In the genomic region with DNA sequence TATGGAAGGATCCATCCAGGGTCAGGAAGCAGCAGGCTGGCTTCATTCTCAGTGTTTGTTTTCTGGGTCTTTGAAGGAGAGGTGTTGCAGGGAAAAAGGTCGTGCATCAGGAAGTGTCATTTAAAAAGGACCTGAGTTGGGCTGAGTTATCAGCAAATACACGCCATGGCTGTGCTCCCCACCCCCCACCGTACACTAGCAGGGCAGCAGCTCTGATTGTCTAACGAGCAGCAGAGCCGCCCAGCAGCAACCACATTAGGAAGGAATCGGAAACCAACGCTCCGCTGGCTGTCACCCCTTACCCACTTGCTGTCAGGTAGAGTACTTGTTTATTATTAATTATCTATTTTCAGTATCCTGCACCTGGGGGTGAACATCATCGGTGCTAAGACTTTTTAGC, we compare ENCODE assay signal across 8 cellular contexts.
DNase-seq lines count a peak whose midpoint lies in the region; ATAC-seq and FAIRE-seq lines count a peak whose summit lies in the region.

No MANE protein-coding gene starts in this region.

- H3K4me1 ChIP-seq in ACC112 (ENCODE audit: control insufficient read depth, insufficient read depth, low read length, unreplicated experiment), result peaks cover 61% of the 10 kb centered on the region

- no peaks in the 10 kb centered on the region for H3K27me3 ChIP-seq in ACC112 (ENCODE audit: insufficient read depth, low read length)

- H3K36me3 ChIP-seq in ACC112 (ENCODE audit: insufficient read depth, low read length), result no peaks in the 10 kb centered on the region

- H2AFZ ChIP-seq in ACC112 (ENCODE audit: low read length, unreplicated experiment), result no peak overlapping the region

- H3K79me2 ChIP-seq in ACC112 (ENCODE audit: control insufficient read depth, insufficient read depth, low read length, unreplicated experiment), result no peaks in the 10 kb centered on the region

- H3K27ac ChIP-seq in ACC112 (ENCODE audit: low read depth, low read length), result peak overlapping the region; percentile 91

- peak; percentile 31 for DNase-seq in RCC 7860 (ENCODE audit: low spot score)
- peak; percentile 45 for DNase-seq in left cardiac atrium
- no peak for DNase-seq in NOMO-1 (lab: John Stamatoyannopoulos, UW; ENCODE audit: unreplicated experiment in 2 of 2)

- no peak overlapping the region for H3K4me3 ChIP-seq in ACC112 (ENCODE audit: low read depth, low read length)

- no peak for FAIRE-seq in RCC 7860 (lab: Jason Lieb, UNC)

- intact Hi-C loops in left cardiac atrium (cut with DNase I), result loop anchor here in 1 of 2 donors (10.0 kb wide), 2 partner anchors 72 to 162 kb away; partner anchors contain the start of gene IL6

- ATAC-seq in GM19467 (IDR thresholded peaks at IDR 0.05; ENCODE audit: unreplicated experiment) (peak; percentile 35), left cardiac atrium (no peak), GM18870 (IDR thresholded peaks at IDR 0.05; ENCODE audit: unreplicated experiment) (no peak), HG03342 (IDR thresholded peaks at IDR 0.05; ENCODE audit: unreplicated experiment) (no peak), GM19455 (IDR thresholded peaks at IDR 0.05; ENCODE audit: unreplicated experiment) (no peak)

Comparison
In these comparisons a context has a peak if more than half of its experiments do, and no peak if none do; other contexts are left out.
1. DNase-seq: peak in RCC 7860 (single experiment) and left cardiac atrium (single experiment); none in NOMO-1 (0 of 2).